In genomic region chr2:156340377-156340776, GRCh38 we compare ENCODE assay signal across 8 cellular contexts. TPM values are rescaled to one million over a fixed set of nuclear protein-coding genes. Genes with fewer than 3 reads are reported as not detected.
DNase-seq lines count a peak whose midpoint lies in the region; ATAC-seq and TF ChIP-seq lines count a peak whose summit lies in the region.

No MANE protein-coding gene starts in this region.

- TF ChIP-seq CTCF in colonic mucosa (IDR thresholded peaks at IDR 0.05) (no peak), foreskin fibroblast (IDR thresholded peaks at IDR 0.05; ENCODE audit: low read depth, low read length) (no peak)

- H3K27ac ChIP-seq in colonic mucosa: peak overlapping the region; percentile 100
- peak overlapping the region; percentile 100 for H3K27ac ChIP-seq in rectal smooth muscle tissue (ENCODE audit: low read depth, low read length)

- DNase-seq in EH (ENCODE audit: low read depth): peak; percentile 1
- peak; percentile 16 to 23 for DNase-seq in Kasumi-1 (lab: John Stamatoyannopoulos, UW)
- no peak for DNase-seq in colonic mucosa
- no peak for DNase-seq in left colon
- DNase-seq in foreskin fibroblast: no peak
- DNase-seq in SW480 (ENCODE audit: low spot score): no peak
- no peak for DNase-seq in NCI-H1436 treated with DMSO at 0.1 percent for 48 hours (lab: John Stamatoyannopoulos, UW)

- H3K4me1 ChIP-seq in colonic mucosa (peaks cover 5% of the 10 kb centered on the region), rectal smooth muscle tissue (ENCODE audit: control insufficient read depth, insufficient read depth, low read length) (peaks cover 3% of the 10 kb centered on the region)

- H3K36me3 ChIP-seq in colonic mucosa (no peaks in the 10 kb centered on the region), rectal smooth muscle tissue (ENCODE audit: control insufficient read depth, insufficient read depth, low read length) (no peaks in the 10 kb centered on the region)

- H3K4me3 ChIP-seq in colonic mucosa (no peak overlapping the region), rectal smooth muscle tissue (ENCODE audit: low read length) (no peak overlapping the region), foreskin fibroblast (ENCODE audit: low read depth in 1 of 2, low read length in 2 of 2) (no peak overlapping the region)

- intact Hi-C loops in colonic mucosa (cut with DNase I): loop anchor here (5.0 kb wide), 1 partner anchor 97 kb away; the partner anchor contains the start of gene GPD2
- intact Hi-C loops in left colon (cut with DNase I, micrococcal nuclease): no loop called here

- H3K27me3 ChIP-seq in colonic mucosa: no peaks in the 10 kb centered on the region
- no peaks in the 10 kb centered on the region for H3K27me3 ChIP-seq in rectal smooth muscle tissue (ENCODE audit: control insufficient read depth, insufficient read depth, low read length)

- H3K9me3 ChIP-seq in colonic mucosa: no peaks in the 10 kb centered on the region

- no peak for ATAC-seq in left colon

- H3K9ac ChIP-seq in colonic mucosa (ENCODE audit: low read depth in 2 of 2, low read length in 2 of 2) (peak overlapping the region in 1 of 2 donors; percentile 98), rectal smooth muscle tissue (ENCODE audit: low read length) (no peak overlapping the region)

RNA-seq across cellular contexts. Expression of gene NR4A2, which starts 7.9 kb away (rescaled TPM):
- 1 to 10 TPM; 2.6 to 4.7 TPM for total RNA-seq in colonic mucosa
- 1 to 10 TPM; 3.4 to 9.7 TPM for total RNA-seq in left colon

Comparison
In these comparisons a context has a peak if more than half of its experiments do, and no peak if none do; other contexts are left out.
1. DNase-seq: peak in EH (single experiment) and Kasumi-1 (2 of 2); none in colonic mucosa (single experiment), left colon (0 of 2), foreskin fibroblast (0 of 2), SW480 (single experiment) and NCI-H1436 treated with DMSO at 0.1 percent for 48 hours (single experiment).